In genomic region chr7:45446195-45446944, GRCh38 we compare ENCODE assay signal across 13 cellular contexts.
DNase-seq lines count a peak whose midpoint lies in the region; ATAC-seq and TF ChIP-seq lines count a peak whose summit lies in the region.
"Had no signal": no experiment of that assay in that cellular context is flagged by ENCODE, and none has a peak within 500 bp of the region (broad histone marks: within the 10 kb centered on the region; RNA-seq: fewer than 3 reads in every experiment).

No MANE protein-coding gene starts in this region.

- no peaks in the 10 kb centered on the region for H3F3A ChIP-seq in GM23248 (ENCODE audit: insufficient read depth)

- peaks cover 7% of the 10 kb centered on the region for H3K9me3 Mint-ChIP-seq in Calu3 (ENCODE audit: low read depth, unreplicated experiment)

- no peak overlapping the region for H3K9ac ChIP-seq in GM23248

- H3K4me1 Mint-ChIP-seq in Calu3 (ENCODE audit: low read depth, unreplicated experiment): peaks cover 8% of the 10 kb centered on the region

- H3K27ac ChIP-seq in GM23248: no peak overlapping the region
- H3K27ac ChIP-seq: tibial artery had no signal

- H3K4me2 ChIP-seq in GM23248 (ENCODE audit: unreplicated experiment): no peak overlapping the region

- H3K9me2 ChIP-seq in GM23248 (ENCODE audit: insufficient read depth): no peaks in the 10 kb centered on the region

- H3K79me2 ChIP-seq in GM23248 (ENCODE audit: insufficient read depth): no peaks in the 10 kb centered on the region

- H3K9me3 ChIP-seq in GM23248 (ENCODE audit: low read depth): no peaks in the 10 kb centered on the region
- H3K9me3 ChIP-seq: tibial artery had no signal

- 46 to 49% methylated on average over 2 of the region's 2 CpGs for WGBS in GM23248 (ENCODE audit: low coverage in 1 of 2, low lambda C conversion rate in 2 of 2, missing lambda C conversion rate in 2 of 2), 2 experiments

- H3K27ac Mint-ChIP-seq in Calu3 (ENCODE audit: unreplicated experiment): no peak overlapping the region

- ATAC-seq in GM19452 (IDR thresholded peaks at IDR 0.05; ENCODE audit: unreplicated experiment): peak; percentile 90
- peak; percentile 72 for ATAC-seq in HG03025 (IDR thresholded peaks at IDR 0.05; ENCODE audit: low FRiP score, unreplicated experiment)
- ATAC-seq in GM19328 (IDR thresholded peaks at IDR 0.05; ENCODE audit: unreplicated experiment): no peak

- H3K27me3 ChIP-seq in GM23248 (replicated peaks; ENCODE audit: insufficient read depth): peaks cover 9% of the 10 kb centered on the region
- H3K27me3 ChIP-seq: tibial artery had no signal

- no peaks in the 10 kb centered on the region for H3K36me3 ChIP-seq in GM23248 (ENCODE audit: low read depth)
- H3K36me3 ChIP-seq: tibial artery had no signal

- DNase-seq in Calu3 (peak; percentile 25), RPMI8226 (peak; percentile 74), AG20443 (ENCODE audit: low spot score) (no peak), anterior cingulate cortex (lab: John Stamatoyannopoulos, UW) (no peak), GM23248 (no peak)
- DNase-seq: activated T-cell treated with anti-CD3 and anti-CD28 coated beads for 4 hours; aorta; effector memory CD4-positive, alpha-beta T cell; hypothalamus; tibial artery had no signal

- no TSS peak for BruUV-seq in Calu3 (replicated peaks; lab: Mats Ljungman, UMichigan)

- intact Hi-C loops in Calu3 (cut with micrococcal nuclease; ENCODE audit: unreplicated experiment): no loop called here

- H2AFZ ChIP-seq in GM23248: no peak overlapping the region

- peaks cover 2% of the 10 kb centered on the region for H3K27me3 Mint-ChIP-seq in Calu3 (ENCODE audit: unreplicated experiment)

- H4K20me1 ChIP-seq in GM23248 (ENCODE audit: insufficient read depth): no peaks in the 10 kb centered on the region

- CTCF ChIA-PET in Calu3 (lab: Charles Lee): no interaction called here

- H3K4me1 ChIP-seq in GM23248 (ENCODE audit: insufficient read depth): no peaks in the 10 kb centered on the region
- H3K4me1 ChIP-seq: tibial artery had no signal

- no peak for TF ChIP-seq CTCF in Calu3 (IDR thresholded peaks at IDR 0.05; ENCODE audit: unreplicated experiment)

- in situ Hi-C loops in GM23248 (cut with MboI): no loop called here

- no peak overlapping the region for H3K4me3 ChIP-seq in GM23248
- H3K4me3 ChIP-seq: tibial artery had no signal

- H3K4me3 Mint-ChIP-seq in Calu3 (ENCODE audit: low read depth, unreplicated experiment): no peak overlapping the region

- no peaks in the 10 kb centered on the region for H3K36me3 Mint-ChIP-seq in Calu3 (ENCODE audit: insufficient read depth, unreplicated experiment)

Comparison
In these comparisons a context has a peak if more than half of its experiments do, and no peak if none do; other contexts are left out.
1. DNase-seq: peak in Calu3 (single experiment) and RPMI8226 (single experiment); none in AG20443 (single experiment), anterior cingulate cortex (0 of 58) and GM23248 (single experiment).